Comparison of ENCODE assay signal across 1 cellular context in the genomic region with DNA sequence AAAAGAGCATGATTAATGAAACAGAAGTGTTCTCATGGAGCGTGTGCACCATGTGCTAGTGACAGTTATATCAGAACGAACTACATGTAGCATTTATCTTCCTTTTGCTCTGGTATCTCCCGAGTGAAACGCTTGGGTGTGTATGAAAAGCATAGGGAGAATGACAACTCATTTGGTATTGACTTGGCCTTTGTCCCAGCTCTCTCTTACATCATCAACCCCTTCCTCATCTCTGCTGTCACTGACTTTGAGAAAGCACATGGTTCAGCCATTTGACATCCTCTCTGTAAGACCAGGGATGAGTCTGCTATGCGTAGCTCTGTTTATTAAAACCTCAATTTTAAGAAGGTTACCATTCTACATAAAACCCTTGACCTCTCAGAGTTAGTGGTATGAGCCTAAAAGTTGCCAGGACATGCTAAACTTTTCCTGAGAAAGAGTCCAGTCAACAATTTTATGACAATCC.
A peak's percentile ranks its signal among the peaks of the same experiment; 100 is the strongest.
TF ChIP-seq lines count a peak whose summit lies in the region.

No MANE protein-coding gene starts in this region.

TF ChIP-seq in K562, 482 proteins besides CTCF, POLR2A, EP300 and RAD21 (continued from another document):
- TF ChIP-seq, protein P1, sequence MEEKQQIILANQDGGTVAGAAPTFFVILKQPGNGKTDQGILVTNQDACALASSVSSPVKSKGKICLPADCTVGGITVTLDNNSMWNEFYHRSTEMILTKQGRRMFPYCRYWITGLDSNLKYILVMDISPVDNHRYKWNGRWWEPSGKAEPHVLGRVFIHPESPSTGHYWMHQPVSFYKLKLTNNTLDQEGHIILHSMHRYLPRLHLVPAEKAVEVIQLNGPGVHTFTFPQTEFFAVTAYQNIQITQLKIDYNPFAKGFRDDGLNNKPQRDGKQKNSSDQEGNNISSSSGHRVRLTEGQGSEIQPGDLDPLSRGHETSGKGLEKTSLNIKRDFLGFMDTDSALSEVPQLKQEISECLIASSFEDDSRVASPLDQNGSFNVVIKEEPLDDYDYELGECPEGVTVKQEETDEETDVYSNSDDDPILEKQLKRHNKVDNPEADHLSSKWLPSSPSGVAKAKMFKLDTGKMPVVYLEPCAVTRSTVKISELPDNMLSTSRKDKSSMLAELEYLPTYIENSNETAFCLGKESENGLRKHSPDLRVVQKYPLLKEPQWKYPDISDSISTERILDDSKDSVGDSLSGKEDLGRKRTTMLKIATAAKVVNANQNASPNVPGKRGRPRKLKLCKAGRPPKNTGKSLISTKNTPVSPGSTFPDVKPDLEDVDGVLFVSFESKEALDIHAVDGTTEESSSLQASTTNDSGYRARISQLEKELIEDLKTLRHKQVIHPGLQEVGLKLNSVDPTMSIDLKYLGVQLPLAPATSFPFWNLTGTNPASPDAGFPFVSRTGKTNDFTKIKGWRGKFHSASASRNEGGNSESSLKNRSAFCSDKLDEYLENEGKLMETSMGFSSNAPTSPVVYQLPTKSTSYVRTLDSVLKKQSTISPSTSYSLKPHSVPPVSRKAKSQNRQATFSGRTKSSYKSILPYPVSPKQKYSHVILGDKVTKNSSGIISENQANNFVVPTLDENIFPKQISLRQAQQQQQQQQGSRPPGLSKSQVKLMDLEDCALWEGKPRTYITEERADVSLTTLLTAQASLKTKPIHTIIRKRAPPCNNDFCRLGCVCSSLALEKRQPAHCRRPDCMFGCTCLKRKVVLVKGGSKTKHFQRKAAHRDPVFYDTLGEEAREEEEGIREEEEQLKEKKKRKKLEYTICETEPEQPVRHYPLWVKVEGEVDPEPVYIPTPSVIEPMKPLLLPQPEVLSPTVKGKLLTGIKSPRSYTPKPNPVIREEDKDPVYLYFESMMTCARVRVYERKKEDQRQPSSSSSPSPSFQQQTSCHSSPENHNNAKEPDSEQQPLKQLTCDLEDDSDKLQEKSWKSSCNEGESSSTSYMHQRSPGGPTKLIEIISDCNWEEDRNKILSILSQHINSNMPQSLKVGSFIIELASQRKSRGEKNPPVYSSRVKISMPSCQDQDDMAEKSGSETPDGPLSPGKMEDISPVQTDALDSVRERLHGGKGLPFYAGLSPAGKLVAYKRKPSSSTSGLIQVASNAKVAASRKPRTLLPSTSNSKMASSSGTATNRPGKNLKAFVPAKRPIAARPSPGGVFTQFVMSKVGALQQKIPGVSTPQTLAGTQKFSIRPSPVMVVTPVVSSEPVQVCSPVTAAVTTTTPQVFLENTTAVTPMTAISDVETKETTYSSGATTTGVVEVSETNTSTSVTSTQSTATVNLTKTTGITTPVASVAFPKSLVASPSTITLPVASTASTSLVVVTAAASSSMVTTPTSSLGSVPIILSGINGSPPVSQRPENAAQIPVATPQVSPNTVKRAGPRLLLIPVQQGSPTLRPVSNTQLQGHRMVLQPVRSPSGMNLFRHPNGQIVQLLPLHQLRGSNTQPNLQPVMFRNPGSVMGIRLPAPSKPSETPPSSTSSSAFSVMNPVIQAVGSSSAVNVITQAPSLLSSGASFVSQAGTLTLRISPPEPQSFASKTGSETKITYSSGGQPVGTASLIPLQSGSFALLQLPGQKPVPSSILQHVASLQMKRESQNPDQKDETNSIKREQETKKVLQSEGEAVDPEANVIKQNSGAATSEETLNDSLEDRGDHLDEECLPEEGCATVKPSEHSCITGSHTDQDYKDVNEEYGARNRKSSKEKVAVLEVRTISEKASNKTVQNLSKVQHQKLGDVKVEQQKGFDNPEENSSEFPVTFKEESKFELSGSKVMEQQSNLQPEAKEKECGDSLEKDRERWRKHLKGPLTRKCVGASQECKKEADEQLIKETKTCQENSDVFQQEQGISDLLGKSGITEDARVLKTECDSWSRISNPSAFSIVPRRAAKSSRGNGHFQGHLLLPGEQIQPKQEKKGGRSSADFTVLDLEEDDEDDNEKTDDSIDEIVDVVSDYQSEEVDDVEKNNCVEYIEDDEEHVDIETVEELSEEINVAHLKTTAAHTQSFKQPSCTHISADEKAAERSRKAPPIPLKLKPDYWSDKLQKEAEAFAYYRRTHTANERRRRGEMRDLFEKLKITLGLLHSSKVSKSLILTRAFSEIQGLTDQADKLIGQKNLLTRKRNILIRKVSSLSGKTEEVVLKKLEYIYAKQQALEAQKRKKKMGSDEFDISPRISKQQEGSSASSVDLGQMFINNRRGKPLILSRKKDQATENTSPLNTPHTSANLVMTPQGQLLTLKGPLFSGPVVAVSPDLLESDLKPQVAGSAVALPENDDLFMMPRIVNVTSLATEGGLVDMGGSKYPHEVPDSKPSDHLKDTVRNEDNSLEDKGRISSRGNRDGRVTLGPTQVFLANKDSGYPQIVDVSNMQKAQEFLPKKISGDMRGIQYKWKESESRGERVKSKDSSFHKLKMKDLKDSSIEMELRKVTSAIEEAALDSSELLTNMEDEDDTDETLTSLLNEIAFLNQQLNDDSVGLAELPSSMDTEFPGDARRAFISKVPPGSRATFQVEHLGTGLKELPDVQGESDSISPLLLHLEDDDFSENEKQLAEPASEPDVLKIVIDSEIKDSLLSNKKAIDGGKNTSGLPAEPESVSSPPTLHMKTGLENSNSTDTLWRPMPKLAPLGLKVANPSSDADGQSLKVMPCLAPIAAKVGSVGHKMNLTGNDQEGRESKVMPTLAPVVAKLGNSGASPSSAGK (IDR thresholded peaks at IDR 0.05), result peak; percentile 90
- peak; percentile 95 for TF ChIP-seq L3MBTL2 (IDR thresholded peaks at IDR 0.05)
- no peak for TF ChIP-seq ZNF324 (CRISPR knock-in tag; IDR thresholded peaks at IDR 0.05)
- 0 out of 2 replicates have a peak, but pooled peaks have one; percentile 6 for TF ChIP-seq CXXC5 (CRISPR knock-in tag; IDR thresholded peaks at IDR 0.05)
- TF ChIP-seq KLF6 (CRISPR knock-in tag; IDR thresholded peaks at IDR 0.05; ENCODE audit: borderline replicate concordance), result no peak
- peak; percentile 34 for TF ChIP-seq MEIS2 (IDR thresholded peaks at IDR 0.05; ENCODE audit: partially characterized antibody)
- TF ChIP-seq, protein P2, sequence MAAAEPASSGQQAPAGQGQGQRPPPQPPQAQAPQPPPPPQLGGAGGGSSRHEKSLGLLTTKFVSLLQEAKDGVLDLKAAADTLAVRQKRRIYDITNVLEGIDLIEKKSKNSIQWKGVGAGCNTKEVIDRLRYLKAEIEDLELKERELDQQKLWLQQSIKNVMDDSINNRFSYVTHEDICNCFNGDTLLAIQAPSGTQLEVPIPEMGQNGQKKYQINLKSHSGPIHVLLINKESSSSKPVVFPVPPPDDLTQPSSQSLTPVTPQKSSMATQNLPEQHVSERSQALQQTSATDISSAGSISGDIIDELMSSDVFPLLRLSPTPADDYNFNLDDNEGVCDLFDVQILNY (CRISPR knock-in tag; IDR thresholded peaks at IDR 0.05), result no peak
- no peak for TF ChIP-seq ZNF77 (CRISPR knock-in tag; IDR thresholded peaks at IDR 0.05)
- no peak for TF ChIP-seq RNF2 (IDR thresholded peaks at IDR 0.05)
- TF ChIP-seq PHF21A (IDR thresholded peaks at IDR 0.05; ENCODE audit: borderline replicate concordance, low read depth), result no peak
- TF ChIP-seq ARID1B (IDR thresholded peaks at IDR 0.05), result 0 out of 2 replicates have a peak, but pooled peaks have one; percentile 12
- TF ChIP-seq ZNF41 (CRISPR knock-in tag; conservative IDR thresholded peaks at IDR 0.05), result no peak
- TF ChIP-seq JUND (IDR thresholded peaks at IDR 0.05; ENCODE audit: borderline replicate concordance, low read depth, low read length), result 0 out of 2 replicates have a peak, but pooled peaks have one; percentile 5
- no peak; the same call in 2 of the 3 replicates for TF ChIP-seq JUND (tag; IDR thresholded peaks at IDR 0.05; ENCODE audit: borderline replicate concordance, low read depth, low read length)
- peak; percentile 32; the same call in 1 of the 2 replicates for TF ChIP-seq EP400 (IDR thresholded peaks at IDR 0.05)
- TF ChIP-seq, protein P3, sequence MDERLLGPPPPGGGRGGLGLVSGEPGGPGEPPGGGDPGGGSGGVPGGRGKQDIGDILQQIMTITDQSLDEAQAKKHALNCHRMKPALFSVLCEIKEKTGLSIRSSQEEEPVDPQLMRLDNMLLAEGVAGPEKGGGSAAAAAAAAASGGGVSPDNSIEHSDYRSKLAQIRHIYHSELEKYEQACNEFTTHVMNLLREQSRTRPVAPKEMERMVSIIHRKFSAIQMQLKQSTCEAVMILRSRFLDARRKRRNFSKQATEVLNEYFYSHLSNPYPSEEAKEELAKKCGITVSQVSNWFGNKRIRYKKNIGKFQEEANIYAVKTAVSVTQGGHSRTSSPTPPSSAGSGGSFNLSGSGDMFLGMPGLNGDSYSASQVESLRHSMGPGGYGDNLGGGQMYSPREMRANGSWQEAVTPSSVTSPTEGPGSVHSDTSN (CRISPR knock-in tag; IDR thresholded peaks at IDR 0.05; ENCODE audit: low read depth), result no peak
- TF ChIP-seq, protein P3 (tag; conservative IDR thresholded peaks at IDR 0.05; ENCODE audit: low read depth), result peak; percentile 56; the same call in 1 of the 2 replicates
- TF ChIP-seq, protein P4, sequence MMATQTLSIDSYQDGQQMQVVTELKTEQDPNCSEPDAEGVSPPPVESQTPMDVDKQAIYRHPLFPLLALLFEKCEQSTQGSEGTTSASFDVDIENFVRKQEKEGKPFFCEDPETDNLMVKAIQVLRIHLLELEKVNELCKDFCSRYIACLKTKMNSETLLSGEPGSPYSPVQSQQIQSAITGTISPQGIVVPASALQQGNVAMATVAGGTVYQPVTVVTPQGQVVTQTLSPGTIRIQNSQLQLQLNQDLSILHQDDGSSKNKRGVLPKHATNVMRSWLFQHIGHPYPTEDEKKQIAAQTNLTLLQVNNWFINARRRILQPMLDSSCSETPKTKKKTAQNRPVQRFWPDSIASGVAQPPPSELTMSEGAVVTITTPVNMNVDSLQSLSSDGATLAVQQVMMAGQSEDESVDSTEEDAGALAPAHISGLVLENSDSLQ (IDR thresholded peaks at IDR 0.05), result peak; percentile 39; the same call in 1 of the 2 replicates
- TF ChIP-seq ZNF316 (IDR thresholded peaks at IDR 0.05), result peak; percentile 33; the same call in 1 of the 2 replicates
- no peak for TF ChIP-seq CHCHD3 (CRISPR knock-in tag; IDR thresholded peaks at IDR 0.05)
- TF ChIP-seq, protein P5, sequence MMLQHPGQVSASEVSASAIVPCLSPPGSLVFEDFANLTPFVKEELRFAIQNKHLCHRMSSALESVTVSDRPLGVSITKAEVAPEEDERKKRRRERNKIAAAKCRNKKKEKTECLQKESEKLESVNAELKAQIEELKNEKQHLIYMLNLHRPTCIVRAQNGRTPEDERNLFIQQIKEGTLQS (IDR thresholded peaks at IDR 0.05), result peak; percentile 74
- TF ChIP-seq, protein P5 (CRISPR knock-in tag; conservative IDR thresholded peaks at IDR 0.05), result no peak
- TF ChIP-seq RBM39 (optimal IDR thresholded peaks at IDR 0.05; ENCODE audit: low read depth, low read length), result no peak
- 0 out of 2 replicates have a peak, but pooled peaks have one; percentile 29 for TF ChIP-seq NFIC (IDR thresholded peaks at IDR 0.05)
- TF ChIP-seq, protein P6, sequence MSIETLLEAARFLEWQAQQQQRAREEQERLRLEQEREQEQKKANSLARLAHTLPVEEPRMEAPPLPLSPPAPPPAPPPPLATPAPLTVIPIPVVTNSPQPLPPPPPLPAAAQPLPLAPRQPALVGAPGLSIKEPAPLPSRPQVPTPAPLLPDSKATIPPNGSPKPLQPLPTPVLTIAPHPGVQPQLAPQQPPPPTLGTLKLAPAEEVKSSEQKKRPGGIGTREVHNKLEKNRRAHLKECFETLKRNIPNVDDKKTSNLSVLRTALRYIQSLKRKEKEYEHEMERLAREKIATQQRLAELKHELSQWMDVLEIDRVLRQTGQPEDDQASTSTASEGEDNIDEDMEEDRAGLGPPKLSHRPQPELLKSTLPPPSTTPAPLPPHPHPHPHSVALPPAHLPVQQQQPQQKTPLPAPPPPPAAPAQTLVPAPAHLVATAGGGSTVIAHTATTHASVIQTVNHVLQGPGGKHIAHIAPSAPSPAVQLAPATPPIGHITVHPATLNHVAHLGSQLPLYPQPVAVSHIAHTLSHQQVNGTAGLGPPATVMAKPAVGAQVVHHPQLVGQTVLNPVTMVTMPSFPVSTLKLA (conservative IDR thresholded peaks at IDR 0.05), result peak; percentile 23 to 43; a peak in 3 of 4 replicates
TF ChIP-seq in K562: peak in this region for 21.
